Comparison of ENCODE assay signal across 8 cellular contexts in genomic region chr12:112409064-112409905, GRCh38. TPM values are rescaled to one million over a fixed set of nuclear protein-coding genes. Genes with fewer than 3 reads are reported as not detected.
DNase-seq lines count a peak whose midpoint lies in the region; ATAC-seq, FAIRE-seq and TF ChIP-seq lines count a peak whose summit lies in the region.

Gene RPL6 (minus strand): TSS chr12:112409605. CDS start chr12:112408656, 949 bp downstream.

- peak; percentile 81 for DNase-seq in NCI-H2196 treated with DMSO at 0.1 percent for 48 hours (lab: John Stamatoyannopoulos, UW; ENCODE audit: unreplicated experiment)
- peak; percentile 95 to 97 for DNase-seq in cardiac fibroblast (ENCODE audit: low read depth in 2 of 2)
- DNase-seq in immature natural killer cell = peak; percentile 77 to 80 (median 77)
- DNase-seq in smooth muscle cell (lab: John Stamatoyannopoulos, UW; ENCODE audit: unreplicated experiment) = peak; percentile 51

- H3K4me1 ChIP-seq in smooth muscle cell (ENCODE audit: low read depth) = peaks cover 14% of the 10 kb centered on the region

- ATAC-seq in GM18861 (IDR thresholded peaks at IDR 0.05; ENCODE audit: unreplicated experiment) (peak; percentile 77), HG03108 (IDR thresholded peaks at IDR 0.05; ENCODE audit: unreplicated experiment) (peak; percentile 81)

- peaks cover 9% of the 10 kb centered on the region for H3K36me3 ChIP-seq in smooth muscle cell (ENCODE audit: low read depth)

- H3K27ac ChIP-seq in smooth muscle cell (ENCODE audit: low read depth) = peak within 1 kb of the TSS; percentile 81

- peaks cover 24% of the 10 kb centered on the region for H3K79me2 ChIP-seq in smooth muscle cell (ENCODE audit: low read depth)

- H3K36me3 Mint-ChIP-seq in immature natural killer cell = peaks cover 12 to 28% (median 24%) of the 10 kb centered on the region in 3 donors

- H3K27me3 ChIP-seq in smooth muscle cell (ENCODE audit: low read depth) = no peaks in the 10 kb centered on the region

- TF ChIP-seq CTCF in WI38 (IDR thresholded peaks at IDR 0.05; ENCODE audit: low read depth, low read length) = no peak
- no peak for TF ChIP-seq CTCF in cardiac fibroblast (IDR thresholded peaks at IDR 0.05; ENCODE audit: low read depth, low read length)
- TF ChIP-seq CTCF in smooth muscle cell (IDR thresholded peaks at IDR 0.05; ENCODE audit: borderline replicate concordance, insufficient read depth, poor library complexity, severe bottlenecking) = no peak

- H3K4me3 Mint-ChIP-seq in immature natural killer cell = peak within 1 kb of the TSS; percentile 99 to 100 (median 100)

- H3K9me3 ChIP-seq in smooth muscle cell (replicated peaks; ENCODE audit: low read depth) = no peaks in the 10 kb centered on the region

- peak within 1 kb of the TSS; percentile 95 to 99 (median 99) for H3K27ac Mint-ChIP-seq in immature natural killer cell

- WGBS in smooth muscle cell (ENCODE audit: low lambda C conversion rate) = 12% methylated on average over 46 of the region's 46 CpGs

- peaks cover 29 to 36% of the 10 kb centered on the region in 2 donors for H3K4me1 Mint-ChIP-seq in immature natural killer cell

- H3K9ac ChIP-seq in smooth muscle cell (ENCODE audit: low read depth) = peak within 1 kb of the TSS; percentile 86

- H3K27me3 Mint-ChIP-seq in immature natural killer cell (ENCODE audit: low read depth in 3 of 3) = peaks cover 1 to 9% (median 4%) of the 10 kb centered on the region in 3 donors

- peak; percentile 35 for FAIRE-seq in A204.1 (lab: Jason Lieb, UNC)

- H3K4me3 ChIP-seq in WI38 (ENCODE audit: low read depth, low read length) (peak within 1 kb of the TSS; percentile 91), cardiac fibroblast (replicated peaks in 1 of 2; ENCODE audit: low read depth in 2 of 2, low read length in 2 of 2) (peak within 1 kb of the TSS; percentile 74 to 76), smooth muscle cell (peak within 1 kb of the TSS; percentile 87)

- peaks cover 32% of the 10 kb centered on the region for H3F3A ChIP-seq in smooth muscle cell (ENCODE audit: low read depth)

- H3K4me2 ChIP-seq in smooth muscle cell = peak within 1 kb of the TSS; percentile 98

- H4K20me1 ChIP-seq in smooth muscle cell (ENCODE audit: low read depth) = peaks cover 39% of the 10 kb centered on the region

- H2AFZ ChIP-seq in smooth muscle cell (ENCODE audit: low read depth) = peak within 1 kb of the TSS; percentile 74

- no peaks in the 10 kb centered on the region for H3K9me3 Mint-ChIP-seq in immature natural killer cell

RNA-seq across cellular contexts. Expression of gene RPL6, which starts in this region (rescaled TPM):
- 100 to 1,000 TPM; 212 to 435 (median 395) TPM for polyA plus RNA-seq in immature natural killer cell
- 1,517 and 1,797 TPM in 2 replicates for total RNA-seq in smooth muscle cell
- 333 and 366 TPM in 2 replicates for polyA plus RNA-seq in smooth muscle cell

Comparison
In these comparisons a context has a peak if more than half of its experiments do, and no peak if none do; other contexts are left out.
1. Peak in every context shown above with its lines: DNase-seq, ATAC-seq, H3K4me3 ChIP-seq and H3K27ac ChIP-seq.